Comparison of ENCODE assay signal across 32 cellular contexts in the genomic region with DNA sequence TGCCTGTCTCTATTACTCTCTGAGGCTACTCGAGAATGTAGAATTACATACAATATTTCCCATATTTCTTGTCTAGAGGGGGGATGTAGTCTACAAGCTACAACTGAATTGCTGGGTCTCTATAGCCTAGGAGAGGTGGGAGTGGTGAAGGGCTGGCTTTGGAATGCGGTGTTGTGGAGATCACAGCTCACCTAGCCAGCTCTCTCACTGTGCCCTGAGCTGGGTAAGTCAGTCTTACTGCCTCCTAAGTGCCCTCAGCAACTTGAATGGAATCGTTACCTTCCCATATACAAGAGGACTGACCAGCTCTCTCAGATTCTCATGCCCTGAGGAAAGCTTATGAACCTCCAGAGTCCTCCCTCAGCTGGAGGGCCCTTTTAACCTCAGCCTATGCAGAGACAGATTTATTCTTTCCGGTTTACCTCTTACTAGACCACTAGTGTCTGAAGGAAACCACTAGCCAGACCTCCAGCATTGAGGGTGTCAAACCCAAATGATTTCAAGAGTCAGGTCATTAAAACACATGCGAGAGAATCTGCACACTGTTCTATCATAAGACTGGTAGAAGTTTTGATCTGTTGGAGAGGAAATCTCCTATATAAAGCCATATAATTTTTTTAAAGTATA. TPM values are rescaled to one million over a fixed set of nuclear protein-coding genes. Genes with fewer than 3 reads are reported as not detected.
"Had no signal": no experiment of that assay in that cellular context is flagged by ENCODE, and none has a peak within 500 bp of the region (broad histone marks: within the 10 kb centered on the region; RNA-seq: fewer than 3 reads in every experiment).

No MANE protein-coding gene starts in this region.

- H3K9me3 ChIP-seq: ascending aorta, breast epithelium, colonic mucosa, esophagus squamous epithelium, gastroesophageal sphincter had no signal

- H3K27ac Mint-ChIP-seq: activated CD4-positive, alpha-beta memory T cell treated with anti-CD3 and anti-CD28 coated beads, Interleukin-2, amount 10 ng/mL, durations not matched to agents 7 days and 5 days; activated CD4-positive, alpha-beta T cell treated with anti-CD3 and anti-CD28 coated beads, Interleukin-2, amount 10 ng/mL, durations not matched to agents 7 days and 5 days; activated naive CD4-positive, alpha-beta T cell treated with anti-CD3 and anti-CD28 coated beads, Interleukin-2, amount 10 ng/mL, durations not matched to agents 7 days and 5 days; activated naive CD4-positive, alpha-beta T cell treated with anti-CD3 and anti-CD28 coated beads, Interleukin-2, amount 50 U/mL, for 72 hours; activated naive CD8-positive, alpha-beta T cell treated with anti-CD3 and anti-CD28 coated beads, Interleukin-2, amount 10 ng/mL, durations not matched to agents 7 days and 5 days; activated T-cell treated with anti-CD3 and anti-CD28 coated beads, Interleukin-2, amount 50 U/mL, for 24 hours; activated T-cell treated with anti-CD3 and anti-CD28 coated beads, Interleukin-2, amount 50 U/mL, for 72 hours; brain; T-helper 17 cell had no signal

- H3K27ac ChIP-seq: ascending aorta, breast epithelium, cardiac muscle cell, colonic mucosa, epithelial cell of prostate, esophagus squamous epithelium, gastroesophageal sphincter had no signal

- ATAC-seq: activated naive CD4-positive, alpha-beta T cell treated with anti-CD3 and anti-CD28 coated beads, Interleukin-2, amount 50 U/mL, for 72 hours; activated T-cell treated with anti-CD3 and anti-CD28 coated beads, Interleukin-2, amount 50 U/mL, for 72 hours; gastroesophageal sphincter; T-helper 17 cell had no signal

- H3K9me3 Mint-ChIP-seq: activated CD4-positive, alpha-beta memory T cell treated with anti-CD3 and anti-CD28 coated beads, Interleukin-2, amount 10 ng/mL, durations not matched to agents 7 days and 5 days; activated CD4-positive, alpha-beta T cell treated with anti-CD3 and anti-CD28 coated beads, Interleukin-2, amount 10 ng/mL, durations not matched to agents 7 days and 5 days; activated naive CD4-positive, alpha-beta T cell treated with anti-CD3 and anti-CD28 coated beads, Interleukin-2, amount 10 ng/mL, durations not matched to agents 7 days and 5 days; activated naive CD4-positive, alpha-beta T cell treated with anti-CD3 and anti-CD28 coated beads, Interleukin-2, amount 50 U/mL, for 72 hours; activated naive CD8-positive, alpha-beta T cell treated with anti-CD3 and anti-CD28 coated beads, Interleukin-2, amount 10 ng/mL, durations not matched to agents 7 days and 5 days; activated T-cell treated with anti-CD3 and anti-CD28 coated beads, Interleukin-2, amount 50 U/mL, for 24 hours; activated T-cell treated with anti-CD3 and anti-CD28 coated beads, Interleukin-2, amount 50 U/mL, for 72 hours; brain had no signal

- H3K27me3 Mint-ChIP-seq: activated CD4-positive, alpha-beta memory T cell treated with anti-CD3 and anti-CD28 coated beads, Interleukin-2, amount 10 ng/mL, durations not matched to agents 7 days and 5 days; activated CD4-positive, alpha-beta T cell treated with anti-CD3 and anti-CD28 coated beads, Interleukin-2, amount 10 ng/mL, durations not matched to agents 7 days and 5 days; activated naive CD4-positive, alpha-beta T cell treated with anti-CD3 and anti-CD28 coated beads, Interleukin-2, amount 10 ng/mL, durations not matched to agents 7 days and 5 days; activated naive CD8-positive, alpha-beta T cell treated with anti-CD3 and anti-CD28 coated beads, Interleukin-2, amount 10 ng/mL, durations not matched to agents 7 days and 5 days; activated T-cell treated with anti-CD3 and anti-CD28 coated beads, Interleukin-2, amount 50 U/mL, for 24 hours; T-helper 17 cell had no signal

- DNase-seq: activated CD4-positive, alpha-beta memory T cell treated with anti-CD3 and anti-CD28 coated beads, Interleukin-2, amount 10 ng/mL, durations not matched to agents 7 days and 5 days; activated CD4-positive, alpha-beta T cell treated with anti-CD3 and anti-CD28 coated beads for 1 hour; activated CD4-positive, alpha-beta T cell treated with anti-CD3 and anti-CD28 coated beads for 4 hours; activated CD4-positive, alpha-beta T cell treated with anti-CD3 and anti-CD28 coated beads, Interleukin-2, amount 10 ng/mL, durations not matched to agents 7 days and 5 days; activated CD4-positive, alpha-beta T cell treated with anti-CD3 and anti-CD28 coated beads, Interleukin-2, amount 50 U/mL, for 4 hours; activated CD8-positive, alpha-beta memory T cell treated with anti-CD3 and anti-CD28 coated beads, Interleukin-2, amount 50 U/mL, for 48 hours; activated gamma-delta T cell; activated naive CD4-positive, alpha-beta T cell; activated naive CD4-positive, alpha-beta T cell treated with anti-CD3 and anti-CD28 coated beads, Interleukin-2, amount 10 ng/mL, durations not matched to agents 7 days and 5 days; activated naive CD8-positive, alpha-beta T cell treated with anti-CD3 and anti-CD28 coated beads, Interleukin-2, amount 10 ng/mL, durations not matched to agents 7 days and 5 days; activated T-cell treated with anti-CD3 and anti-CD28 coated beads for 4 hours; activated T-cell treated with anti-CD3 and anti-CD28 coated beads, Interleukin-2, amount 50 U/mL, for 24 hours; activated T-cell treated with anti-CD3 and anti-CD28 coated beads, Interleukin-2, amount 50 U/mL, for 72 hours; central memory CD4-positive, alpha-beta T cell; cerebellar nuclear complex; colonic mucosa; effector CD8-positive, alpha-beta T cell; esophagus squamous epithelium; foreskin melanocyte; T-helper 1 cell; T-helper 17 cell had no signal

- H3K36me3 Mint-ChIP-seq: activated naive CD4-positive, alpha-beta T cell treated with anti-CD3 and anti-CD28 coated beads, Interleukin-2, amount 10 ng/mL, durations not matched to agents 7 days and 5 days; activated naive CD4-positive, alpha-beta T cell treated with anti-CD3 and anti-CD28 coated beads, Interleukin-2, amount 50 U/mL, for 72 hours; activated naive CD8-positive, alpha-beta T cell treated with anti-CD3 and anti-CD28 coated beads, Interleukin-2, amount 10 ng/mL, durations not matched to agents 7 days and 5 days; brain had no signal

- H3K27me3 ChIP-seq: ascending aorta, breast epithelium, cardiac muscle cell, colonic mucosa, esophagus squamous epithelium had no signal

- H3K4me1 Mint-ChIP-seq: activated CD4-positive, alpha-beta memory T cell treated with anti-CD3 and anti-CD28 coated beads, Interleukin-2, amount 10 ng/mL, durations not matched to agents 7 days and 5 days; activated CD4-positive, alpha-beta T cell treated with anti-CD3 and anti-CD28 coated beads, Interleukin-2, amount 10 ng/mL, durations not matched to agents 7 days and 5 days; activated naive CD4-positive, alpha-beta T cell treated with anti-CD3 and anti-CD28 coated beads, Interleukin-2, amount 10 ng/mL, durations not matched to agents 7 days and 5 days; activated naive CD8-positive, alpha-beta T cell treated with anti-CD3 and anti-CD28 coated beads, Interleukin-2, amount 10 ng/mL, durations not matched to agents 7 days and 5 days; brain; T-helper 17 cell had no signal

- H3K4me1 ChIP-seq: ascending aorta, breast epithelium, colonic mucosa, esophagus squamous epithelium, gastroesophageal sphincter had no signal

- H3K36me3 ChIP-seq: ascending aorta, breast epithelium, cardiac muscle cell, colonic mucosa, esophagus squamous epithelium, gastroesophageal sphincter had no signal

- H3K4me3 Mint-ChIP-seq: activated CD4-positive, alpha-beta memory T cell treated with anti-CD3 and anti-CD28 coated beads, Interleukin-2, amount 10 ng/mL, durations not matched to agents 7 days and 5 days; activated CD4-positive, alpha-beta T cell treated with anti-CD3 and anti-CD28 coated beads, Interleukin-2, amount 10 ng/mL, durations not matched to agents 7 days and 5 days; activated naive CD4-positive, alpha-beta T cell treated with anti-CD3 and anti-CD28 coated beads, Interleukin-2, amount 10 ng/mL, durations not matched to agents 7 days and 5 days; activated naive CD8-positive, alpha-beta T cell treated with anti-CD3 and anti-CD28 coated beads, Interleukin-2, amount 10 ng/mL, durations not matched to agents 7 days and 5 days; activated T-cell treated with anti-CD3 and anti-CD28 coated beads, Interleukin-2, amount 50 U/mL, for 24 hours; activated T-cell treated with anti-CD3 and anti-CD28 coated beads, Interleukin-2, amount 50 U/mL, for 72 hours; brain; T-helper 17 cell had no signal

- H3K4me3 ChIP-seq: ascending aorta, breast epithelium, cardiac muscle cell, colonic mucosa, esophagus squamous epithelium, gastroesophageal sphincter had no signal

- FAIRE-seq: endometrium, endothelial cell of umbilical vein had no signal

RNA-seq across cellular contexts. Expression of a gene that starts 20.6 kb away (rescaled TPM):
- total RNA-seq: activated CD4-positive, alpha-beta memory T cell treated with anti-CD3 and anti-CD28 coated beads, Interleukin-2, amount 10 ng/mL, durations not matched to agents 7 days and 5 days; activated CD4-positive, alpha-beta T cell treated with anti-CD3 and anti-CD28 coated beads, Interleukin-2, amount 10 ng/mL, durations not matched to agents 7 days and 5 days; activated naive CD4-positive, alpha-beta T cell treated with anti-CD3 and anti-CD28 coated beads, Interleukin-2, amount 50 U/mL, for 72 hours; activated naive CD8-positive, alpha-beta T cell treated with anti-CD3 and anti-CD28 coated beads, Interleukin-2, amount 10 ng/mL, durations not matched to agents 7 days and 5 days; activated T-cell treated with anti-CD3 and anti-CD28 coated beads, Interleukin-2, amount 50 U/mL, for 72 hours; ascending aorta; cardiac muscle cell; fibroblast of lung; fibroblast of villous mesenchyme; T-helper 17 cell had no signal
- polyA plus RNA-seq: cardiac muscle cell, fibroblast of lung had no signal
